Comparison of ENCODE assay signal across 25 cellular contexts in genomic region chr12:111340231-111340630, GRCh38.
"Had no signal": no experiment of that assay in that cellular context is flagged by ENCODE, and none has a peak within 500 bp of the region (broad histone marks: within the 10 kb centered on the region; RNA-seq: fewer than 3 reads in every experiment).

No MANE protein-coding gene starts in this region.

- H3K27ac Mint-ChIP-seq: dendritic cell treated with granulocyte-macrophage colony-stimulating factor and Interleukin-4, amounts not matched to agents 40 ng/mL and 50 ng/mL, for 4 days; effector memory CD8-positive, alpha-beta T cell; endodermal cell had no signal

- H3K4me3 Mint-ChIP-seq: dendritic cell treated with granulocyte-macrophage colony-stimulating factor and Interleukin-4, amounts not matched to agents 40 ng/mL and 50 ng/mL, for 4 days; effector memory CD8-positive, alpha-beta T cell had no signal

- H3K9me3 Mint-ChIP-seq: effector memory CD8-positive, alpha-beta T cell had no signal

- H3K4me3 ChIP-seq: colonic mucosa, coronary artery, dorsolateral prefrontal cortex, esophagus muscularis mucosa, esophagus squamous epithelium, gastrocnemius medialis, gastroesophageal sphincter, heart left ventricle, heart right ventricle had no signal

- DNase-seq: colonic mucosa; cortex of kidney; dermis blood vessel endothelial cell; dorsolateral prefrontal cortex; effector CD4-positive, alpha-beta T cell; effector CD8-positive, alpha-beta T cell; effector memory CD4-positive, alpha-beta T cell; effector memory CD8-positive, alpha-beta T cell; erythroblast; esophagus squamous epithelium; foreskin fibroblast; foreskin keratinocyte; foreskin melanocyte; gastrocnemius medialis; glutamatergic neuron; head of caudate nucleus; heart left ventricle; heart right ventricle had no signal

- H3K36me3 ChIP-seq: colonic mucosa, esophagus muscularis mucosa, esophagus squamous epithelium, gastrocnemius medialis, gastroesophageal sphincter, heart left ventricle, heart right ventricle had no signal

- H3K4me1 ChIP-seq: colonic mucosa, esophagus muscularis mucosa, esophagus squamous epithelium, foreskin keratinocyte, gastrocnemius medialis, gastroesophageal sphincter, heart left ventricle, heart right ventricle had no signal

- H3K27ac ChIP-seq: colonic mucosa, coronary artery, dorsolateral prefrontal cortex, epithelial cell of prostate, esophagus muscularis mucosa, esophagus squamous epithelium, foreskin keratinocyte, gastrocnemius medialis, gastroesophageal sphincter, heart left ventricle, heart right ventricle had no signal

- H3K9me3 ChIP-seq: colonic mucosa, esophagus squamous epithelium, gastrocnemius medialis had no signal

- H3K27me3 ChIP-seq: colonic mucosa, dorsolateral prefrontal cortex, esophagus muscularis mucosa, esophagus squamous epithelium, gastrocnemius medialis, gastroesophageal sphincter, heart left ventricle, heart right ventricle had no signal

- ATAC-seq: effector memory CD8-positive, alpha-beta T cell; esophagus mucosa; foreskin keratinocyte; gastrocnemius medialis; gastroesophageal sphincter; heart left ventricle; heart right ventricle had no signal
